Comparison of ENCODE assay signal across 8 cellular contexts in the genomic region with DNA sequence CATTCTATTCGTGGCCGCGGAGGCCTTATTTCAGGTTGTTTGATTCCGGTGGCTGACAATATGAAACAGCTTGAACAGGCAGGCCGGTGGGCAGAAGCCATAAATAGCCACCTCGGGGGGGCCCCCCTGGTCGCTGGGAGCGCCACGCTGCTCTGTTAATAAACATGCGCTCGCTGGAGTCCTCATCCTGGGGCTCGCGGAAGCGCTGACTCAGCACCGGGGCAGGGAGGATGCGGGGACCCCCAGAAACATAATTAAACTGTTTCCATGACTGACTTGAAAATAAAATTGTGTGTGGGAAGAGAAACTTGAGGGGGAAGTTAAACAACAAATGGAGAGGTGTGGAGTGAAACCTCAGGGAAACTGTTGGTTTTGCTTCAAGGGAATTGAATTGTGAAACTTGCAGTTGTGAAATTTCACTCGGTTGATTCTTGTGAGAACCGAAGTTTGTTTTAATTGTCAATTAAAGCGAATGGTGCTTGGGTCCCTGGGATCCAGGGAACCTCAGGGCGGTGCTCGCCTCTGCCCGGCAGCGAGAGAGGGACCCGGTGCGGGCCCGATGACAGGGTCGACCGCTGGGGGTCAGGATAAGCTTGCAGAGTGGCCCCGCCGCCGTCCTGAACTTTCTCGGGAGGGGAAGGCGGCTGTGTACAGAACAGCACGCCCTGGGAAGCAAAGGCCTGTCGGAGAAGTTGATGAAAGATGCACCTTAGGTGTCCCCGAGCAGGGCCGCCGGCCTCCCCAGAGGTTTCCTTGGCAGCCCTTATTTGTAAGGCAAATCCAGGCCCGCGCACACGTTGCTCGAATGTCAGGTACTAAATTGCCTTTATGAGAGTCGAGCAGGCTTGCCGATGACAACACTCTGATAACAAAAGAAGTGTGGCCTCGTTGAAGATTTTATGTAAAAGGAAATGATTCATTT.
DNase-seq lines count a peak whose midpoint lies in the region; ATAC-seq and TF ChIP-seq lines count a peak whose summit lies in the region.

No MANE protein-coding gene starts in this region.

- WGBS in heart right ventricle, 2 donors = 8 to 11% methylated on average over 45 of the region's 45 CpGs

- intact Hi-C loops in activated T-helper 2 cell treated with anti-CD3 and anti-CD28 coated beads, Interferon-gamma antibody, Interleukin-2, Interleukin-4, amounts not matched to agents 10 μg/mL and 5 μg/mL and 100 μg/mL, durations not matched to agents 14 hours and 24 hours and 36 hours (cut with micrococcal nuclease) = loop anchor here (1.0 to 5.0 kb wide), 4 partner anchors 51 to 377 kb away; a partner anchor contains a TSS
- intact Hi-C loops in heart right ventricle (cut with DNase I) (loop anchor here in 5 of 10 donors (5.0 to 10.0 kb wide), 7 partner anchors 123 to 913 kb away; no protein-coding TSS in a partner anchor), posterior vena cava (cut with DNase I) (loop anchor here in 1 of 2 donors (10.0 kb wide), 1 partner anchor 123 kb away; no protein-coding TSS in a partner anchor)

- peak overlapping the region in 9 of 10 donors; percentile 3 to 71 (median 59) for H3K27ac ChIP-seq in heart right ventricle

- peak; percentile 60 for TF ChIP-seq CTCF in GM12872 (IDR thresholded peaks at IDR 0.05; ENCODE audit: insufficient read depth, low read depth, low read length)
- peak in 8 of 9 donors; percentile 43 to 79 (median 64) for TF ChIP-seq CTCF in heart right ventricle (IDR thresholded peaks at IDR 0.05)

- H3K9me3 ChIP-seq in heart right ventricle = no peaks in the 10 kb centered on the region

- H3K36me3 ChIP-seq in H7 (replicated peaks; ENCODE audit: control insufficient read depth, insufficient read depth, low read length) = no peaks in the 10 kb centered on the region
- H3K36me3 ChIP-seq in heart right ventricle = no peaks in the 10 kb centered on the region

- H3K4me3 ChIP-seq in H7 (ENCODE audit: insufficient read depth, low read depth, low read length) = peak overlapping the region; percentile 16
- H3K4me3 ChIP-seq in heart right ventricle = peak overlapping the region; percentile 6 to 45 (median 38)

- H3K4me3 Mint-ChIP-seq in activated T-helper 2 cell treated with anti-CD3 and anti-CD28 coated beads, Interferon-gamma antibody, Interleukin-2, Interleukin-4, amounts not matched to agents 10 μg/mL and 5 μg/mL and 100 μg/mL, durations not matched to agents 14 hours and 24 hours and 36 hours (ENCODE audit: low read depth) = peak overlapping the region; percentile 81

- ATAC-seq in heart right ventricle = peak; percentile 90 to 97 (median 94)

- DNase-seq in H7 = peak; percentile 92
- peak; percentile 71 for DNase-seq in M059J (ENCODE audit: low read depth)
- DNase-seq in activated T-helper 2 cell treated with anti-CD3 and anti-CD28 coated beads, Interferon-gamma antibody, Interleukin-2, Interleukin-4, amounts not matched to agents 10 μg/mL and 5 μg/mL and 100 μg/mL, durations not matched to agents 14 hours and 24 hours and 36 hours (ENCODE audit: low spot score) = peak; percentile 18
- peak; percentile 78 to 80 for DNase-seq in heart right ventricle
- peak; percentile 92 for DNase-seq in posterior vena cava (ENCODE audit: low spot score)
- no peak for DNase-seq in amniotic stem cell (lab: John Stamatoyannopoulos, UW)
- DNase-seq in NK-92 treated with Interleukin-12 subunit alpha and Interleukin-12 subunit beta, amount 100 ng/mL, for 24 hours (lab: John Stamatoyannopoulos, UW) = no peak

- peaks cover 2 to 44% (median 23%) of the 10 kb centered on the region in 9 donors for H3K4me1 ChIP-seq in heart right ventricle

- peaks cover 45% of the 10 kb centered on the region for H3K27me3 Mint-ChIP-seq in activated T-helper 2 cell treated with anti-CD3 and anti-CD28 coated beads, Interferon-gamma antibody, Interleukin-2, Interleukin-4, amounts not matched to agents 10 μg/mL and 5 μg/mL and 100 μg/mL, durations not matched to agents 14 hours and 24 hours and 36 hours (ENCODE audit: low read depth)

- no peaks in the 10 kb centered on the region for H3K9me3 Mint-ChIP-seq in activated T-helper 2 cell treated with anti-CD3 and anti-CD28 coated beads, Interferon-gamma antibody, Interleukin-2, Interleukin-4, amounts not matched to agents 10 μg/mL and 5 μg/mL and 100 μg/mL, durations not matched to agents 14 hours and 24 hours and 36 hours

- H3K36me3 Mint-ChIP-seq in activated T-helper 2 cell treated with anti-CD3 and anti-CD28 coated beads, Interferon-gamma antibody, Interleukin-2, Interleukin-4, amounts not matched to agents 10 μg/mL and 5 μg/mL and 100 μg/mL, durations not matched to agents 14 hours and 24 hours and 36 hours (ENCODE audit: low read depth) = no peaks in the 10 kb centered on the region

- H3K27ac Mint-ChIP-seq in activated T-helper 2 cell treated with anti-CD3 and anti-CD28 coated beads, Interferon-gamma antibody, Interleukin-2, Interleukin-4, amounts not matched to agents 10 μg/mL and 5 μg/mL and 100 μg/mL, durations not matched to agents 14 hours and 24 hours and 36 hours = peak overlapping the region; percentile 85

- H3K27me3 ChIP-seq in H7 (ENCODE audit: control insufficient read depth, insufficient read depth, low read length) (peaks cover 13% of the 10 kb centered on the region), heart right ventricle (no peaks in the 10 kb centered on the region)

- peaks cover 15% of the 10 kb centered on the region for H3K4me1 Mint-ChIP-seq in activated T-helper 2 cell treated with anti-CD3 and anti-CD28 coated beads, Interferon-gamma antibody, Interleukin-2, Interleukin-4, amounts not matched to agents 10 μg/mL and 5 μg/mL and 100 μg/mL, durations not matched to agents 14 hours and 24 hours and 36 hours (ENCODE audit: low read depth)

Comparison
In these comparisons a context has a peak if more than half of its experiments do, and no peak if none do; other contexts are left out.
1. DNase-seq: peak in H7 (single experiment), M059J (single experiment), activated T-helper 2 cell treated with anti-CD3 and anti-CD28 coated beads, Interferon-gamma antibody, Interleukin-2, Interleukin-4, amounts not matched to agents 10 μg/mL and 5 μg/mL and 100 μg/mL, durations not matched to agents 14 hours and 24 hours and 36 hours (single experiment), heart right ventricle (2 of 2) and posterior vena cava (single experiment); none in amniotic stem cell (single experiment) and NK-92 treated with Interleukin-12 subunit alpha and Interleukin-12 subunit beta, amount 100 ng/mL, for 24 hours (single experiment).